Comparison of ENCODE assay signal across 1 cellular context in the genomic region with DNA sequence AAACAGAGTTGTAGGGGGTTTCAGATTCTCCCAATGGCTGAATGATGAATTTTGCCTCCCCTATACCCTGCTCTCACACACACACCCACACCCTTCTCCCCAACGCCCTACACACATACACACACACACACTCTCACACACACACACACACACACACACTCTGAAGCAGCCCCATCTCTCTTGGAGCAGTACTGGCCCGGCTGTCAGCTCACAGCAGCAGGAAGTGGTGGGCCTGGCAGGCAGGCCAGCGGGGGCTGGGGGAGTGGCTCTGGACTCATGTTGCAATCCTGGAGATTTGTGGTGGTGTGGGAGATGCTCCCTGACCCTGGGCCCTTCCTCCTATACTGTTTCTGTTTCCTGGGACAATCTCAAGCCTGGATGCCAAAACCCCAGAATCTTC.
TF ChIP-seq lines count a peak whose summit lies in the region.

No MANE protein-coding gene starts in this region.

TF ChIP-seq in K562, 482 proteins besides CTCF, POLR2A, EP300 and RAD21 (continued from another document):
- TF ChIP-seq CLOCK (CRISPR knock-in tag; IDR thresholded peaks at IDR 0.05; ENCODE audit: borderline replicate concordance) (no peak), ZNF134 (CRISPR knock-in tag; conservative IDR thresholded peaks at IDR 0.05) (peak; percentile 49; the same call in 1 of the 2 replicates), PKNOX1 (IDR thresholded peaks at IDR 0.05) (peak; percentile 20; the same call in 1 of the 2 replicates), KDM1A (IDR thresholded peaks at IDR 0.05) (peak in 1 of 2 experiments; percentile 44; a peak in 1 of 4 replicates), SMARCA4 (IDR thresholded peaks at IDR 0.05) (0 out of 2 replicates have a peak, but pooled peaks have one; percentile 20), NFRKB (IDR thresholded peaks at IDR 0.05; ENCODE audit: low read depth) (no peak), RUNX1 (IDR thresholded peaks at IDR 0.05; ENCODE audit: low read depth) (no peak), GABPA (tag; conservative IDR thresholded peaks at IDR 0.05; ENCODE audit: low read depth) (peak; percentile 54; the same call in 1 of the 2 replicates), ZNF217 (CRISPR knock-in tag; IDR thresholded peaks at IDR 0.05) (no peak), CEBPB (tag; IDR thresholded peaks at IDR 0.05) (peak; percentile 85), EGR1 (conservative IDR thresholded peaks at IDR 0.05) (peak; percentile 71), CTBP1 (IDR thresholded peaks at IDR 0.05; ENCODE audit: borderline replicate concordance) (0 out of 2 replicates have a peak, but pooled peaks have one; percentile 34), ZKSCAN8 (CRISPR knock-in tag; IDR thresholded peaks at IDR 0.05) (no peak), ZNF316 (IDR thresholded peaks at IDR 0.05) (no peak), CEBPG (CRISPR knock-in tag; IDR thresholded peaks at IDR 0.05) (peak; percentile 61), CEBPG (tag; conservative IDR thresholded peaks at IDR 0.05 in 1 of 2, IDR thresholded peaks at IDR 0.05 in 1 of 2) (peak in 1 of 2 experiments; percentile 72; a peak in 2 of 4 replicates), MAZ (CRISPR knock-in tag; conservative IDR thresholded peaks at IDR 0.05 in 1 of 2, IDR thresholded peaks at IDR 0.05 in 1 of 2) (peak in 1 of 2 experiments; percentile 36; a peak in 1 of 4 replicates), CC2D1A (IDR thresholded peaks at IDR 0.05) (no peak), U2AF2 (optimal IDR thresholded peaks at IDR 0.05; ENCODE audit: low read depth, low read length) (no peak), E2F6 (IDR thresholded peaks at IDR 0.05; ENCODE audit: borderline replicate concordance in 1 of 2, extremely low read depth in 1 of 2, insufficient read depth in 1 of 2, insufficient read length in 1 of 2, low read depth in 1 of 2, low read length in 1 of 2, poor library complexity in 1 of 2, severe bottlenecking in 1 of 2) (no peak), ARID1B (IDR thresholded peaks at IDR 0.05) (0 out of 2 replicates have a peak, but pooled peaks have one; percentile 24), RCOR1 (IDR thresholded peaks at IDR 0.05; ENCODE audit: borderline replicate concordance in 1 of 2, low read depth in 2 of 2, low read length in 2 of 2) (0 out of 4 replicates have a peak, but pooled peaks of 1 of the 2 experiments have one; percentile 23), MEIS2 (IDR thresholded peaks at IDR 0.05; ENCODE audit: partially characterized antibody) (peak; percentile 17), ZFP36 (IDR thresholded peaks at IDR 0.05; ENCODE audit: low read depth, low read length, partially characterized antibody) (no peak), ZBTB43 (CRISPR knock-in tag; IDR thresholded peaks at IDR 0.05) (no peak), NR2F6 (CRISPR knock-in tag; IDR thresholded peaks at IDR 0.05) (no peak), NR2C2 (CRISPR knock-in tag; IDR thresholded peaks at IDR 0.05) (no peak), NR2C2 (tag; IDR thresholded peaks at IDR 0.05) (peak; percentile 70; the same call in 1 of the 2 replicates), NR2C1 (IDR thresholded peaks at IDR 0.05) (no peak), NR2C1 (tag; IDR thresholded peaks at IDR 0.05) (peak; percentile 23; the same call in 1 of the 2 replicates), POLR2B (IDR thresholded peaks at IDR 0.05; ENCODE audit: low read depth, partially characterized antibody) (no peak), HDAC1 (IDR thresholded peaks at IDR 0.05) (peak in 1 of 2 experiments; percentile 27; a peak in 1 of 4 replicates)
- TF ChIP-seq, protein P1, sequence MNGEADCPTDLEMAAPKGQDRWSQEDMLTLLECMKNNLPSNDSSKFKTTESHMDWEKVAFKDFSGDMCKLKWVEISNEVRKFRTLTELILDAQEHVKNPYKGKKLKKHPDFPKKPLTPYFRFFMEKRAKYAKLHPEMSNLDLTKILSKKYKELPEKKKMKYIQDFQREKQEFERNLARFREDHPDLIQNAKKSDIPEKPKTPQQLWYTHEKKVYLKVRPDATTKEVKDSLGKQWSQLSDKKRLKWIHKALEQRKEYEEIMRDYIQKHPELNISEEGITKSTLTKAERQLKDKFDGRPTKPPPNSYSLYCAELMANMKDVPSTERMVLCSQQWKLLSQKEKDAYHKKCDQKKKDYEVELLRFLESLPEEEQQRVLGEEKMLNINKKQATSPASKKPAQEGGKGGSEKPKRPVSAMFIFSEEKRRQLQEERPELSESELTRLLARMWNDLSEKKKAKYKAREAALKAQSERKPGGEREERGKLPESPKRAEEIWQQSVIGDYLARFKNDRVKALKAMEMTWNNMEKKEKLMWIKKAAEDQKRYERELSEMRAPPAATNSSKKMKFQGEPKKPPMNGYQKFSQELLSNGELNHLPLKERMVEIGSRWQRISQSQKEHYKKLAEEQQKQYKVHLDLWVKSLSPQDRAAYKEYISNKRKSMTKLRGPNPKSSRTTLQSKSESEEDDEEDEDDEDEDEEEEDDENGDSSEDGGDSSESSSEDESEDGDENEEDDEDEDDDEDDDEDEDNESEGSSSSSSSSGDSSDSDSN (IDR thresholded peaks at IDR 0.05; ENCODE audit: borderline replicate concordance in 1 of 2, low read depth in 2 of 2, low read length in 2 of 2), result no peak
- TF ChIP-seq, protein P2, sequence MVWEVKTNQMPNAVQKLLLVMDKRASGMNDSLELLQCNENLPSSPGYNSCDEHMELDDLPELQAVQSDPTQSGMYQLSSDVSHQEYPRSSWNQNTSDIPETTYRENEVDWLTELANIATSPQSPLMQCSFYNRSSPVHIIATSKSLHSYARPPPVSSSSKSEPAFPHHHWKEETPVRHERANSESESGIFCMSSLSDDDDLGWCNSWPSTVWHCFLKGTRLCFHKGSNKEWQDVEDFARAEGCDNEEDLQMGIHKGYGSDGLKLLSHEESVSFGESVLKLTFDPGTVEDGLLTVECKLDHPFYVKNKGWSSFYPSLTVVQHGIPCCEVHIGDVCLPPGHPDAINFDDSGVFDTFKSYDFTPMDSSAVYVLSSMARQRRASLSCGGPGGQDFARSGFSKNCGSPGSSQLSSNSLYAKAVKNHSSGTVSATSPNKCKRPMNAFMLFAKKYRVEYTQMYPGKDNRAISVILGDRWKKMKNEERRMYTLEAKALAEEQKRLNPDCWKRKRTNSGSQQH (CRISPR knock-in tag; IDR thresholded peaks at IDR 0.05), result peak; percentile 54; the same call in 1 of the 2 replicates
- TF ChIP-seq, protein P3, sequence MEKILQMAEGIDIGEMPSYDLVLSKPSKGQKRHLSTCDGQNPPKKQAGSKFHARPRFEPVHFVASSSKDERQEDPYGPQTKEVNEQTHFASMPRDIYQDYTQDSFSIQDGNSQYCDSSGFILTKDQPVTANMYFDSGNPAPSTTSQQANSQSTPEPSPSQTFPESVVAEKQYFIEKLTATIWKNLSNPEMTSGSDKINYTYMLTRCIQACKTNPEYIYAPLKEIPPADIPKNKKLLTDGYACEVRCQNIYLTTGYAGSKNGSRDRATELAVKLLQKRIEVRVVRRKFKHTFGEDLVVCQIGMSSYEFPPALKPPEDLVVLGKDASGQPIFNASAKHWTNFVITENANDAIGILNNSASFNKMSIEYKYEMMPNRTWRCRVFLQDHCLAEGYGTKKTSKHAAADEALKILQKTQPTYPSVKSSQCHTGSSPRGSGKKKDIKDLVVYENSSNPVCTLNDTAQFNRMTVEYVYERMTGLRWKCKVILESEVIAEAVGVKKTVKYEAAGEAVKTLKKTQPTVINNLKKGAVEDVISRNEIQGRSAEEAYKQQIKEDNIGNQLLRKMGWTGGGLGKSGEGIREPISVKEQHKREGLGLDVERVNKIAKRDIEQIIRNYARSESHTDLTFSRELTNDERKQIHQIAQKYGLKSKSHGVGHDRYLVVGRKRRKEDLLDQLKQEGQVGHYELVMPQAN (IDR thresholded peaks at IDR 0.05; ENCODE audit: borderline replicate concordance), result no peak
